ENCODE assay signal across 14 cellular contexts in genomic region chr1:95451054-95451453, GRCh38.
A peak's percentile ranks its signal among the peaks of the same experiment; 100 is the strongest.
DNase-seq lines count a peak whose midpoint lies in the region; ATAC-seq and TF ChIP-seq lines count a peak whose summit lies in the region.
"Had no signal": no experiment of that assay in that cellular context is flagged by ENCODE, and none has a peak within 500 bp of the region (broad histone marks: within the 10 kb centered on the region; RNA-seq: fewer than 3 reads in every experiment).

No MANE protein-coding gene starts in this region.

- H3K27ac Mint-ChIP-seq in type B pancreatic cell = no peak overlapping the region
- H3K27ac Mint-ChIP-seq: CD4-positive, alpha-beta T cell had no signal

- H3K4me3 Mint-ChIP-seq in type B pancreatic cell = no peak overlapping the region
- H3K4me3 Mint-ChIP-seq: CD4-positive, alpha-beta T cell had no signal

- H3K9me3 ChIP-seq in WERI-Rb-1 (ENCODE audit: severe bottlenecking) = no peaks in the 10 kb centered on the region

- H3K9me3 Mint-ChIP-seq in type B pancreatic cell = no peaks in the 10 kb centered on the region

- peak; percentile 37 for ATAC-seq in left lobe of liver
- ATAC-seq in GM18502 (IDR thresholded peaks at IDR 0.05; ENCODE audit: poor library complexity, unreplicated experiment) = no peak

- no peak overlapping the region for H3K4me3 ChIP-seq in WERI-Rb-1 (ENCODE audit: low read depth, low read length)
- H3K4me3 ChIP-seq: esophagus squamous epithelium, smooth muscle cell had no signal

- DNase-seq in ELR (ENCODE audit: low read depth) = peak; percentile 15
- DNase-seq in HuH-7 (ENCODE audit: low spot score) = peak; percentile 15
- DNase-seq in WERI-Rb-1 = no peak
- no peak for DNase-seq in left lobe of liver (ENCODE audit: low spot score)
- no peak for DNase-seq in germinal center (ENCODE audit: low spot score)
- no peak for DNase-seq in type B pancreatic cell (ENCODE audit: extremely low spot score, unreplicated experiment)
- DNase-seq: activated CD4-positive, alpha-beta T cell treated with anti-CD3 and anti-CD28 coated beads, Interleukin-2, amount 50 U/mL, for 4 hours; CD4-positive, alpha-beta T cell; esophagus squamous epithelium; hippocampal formation; occipital lobe; T-helper 2 cell had no signal

- H3K27me3 Mint-ChIP-seq in type B pancreatic cell = no peaks in the 10 kb centered on the region
- H3K27me3 Mint-ChIP-seq: CD4-positive, alpha-beta T cell had no signal

- no peak overlapping the region for H3K27ac ChIP-seq in WERI-Rb-1
- H3K27ac ChIP-seq: esophagus squamous epithelium had no signal

- H3K36me3 Mint-ChIP-seq in type B pancreatic cell = no peaks in the 10 kb centered on the region

- H3K27me3 ChIP-seq in WERI-Rb-1 (ENCODE audit: insufficient read depth, low read depth, severe bottlenecking) = no peaks in the 10 kb centered on the region
- H3K27me3 ChIP-seq: esophagus squamous epithelium had no signal

- H3K4me1 Mint-ChIP-seq in type B pancreatic cell (ENCODE audit: unreplicated experiment) = no peaks in the 10 kb centered on the region

- H3K36me3 ChIP-seq in WERI-Rb-1 = no peaks in the 10 kb centered on the region
- H3K36me3 ChIP-seq: esophagus squamous epithelium had no signal

- TF ChIP-seq CTCF in WERI-Rb-1 (IDR thresholded peaks at IDR 0.05; ENCODE audit: low read depth, low read length) (peak; percentile 24; the same call in 1 of the 2 replicates), type B pancreatic cell (conservative IDR thresholded peaks at IDR 0.05) (no peak)

Comparison
In these comparisons a context has a peak if more than half of its experiments do, and no peak if none do; other contexts are left out.
1. DNase-seq: peak in ELR (single experiment) and HuH-7 (single experiment); none in WERI-Rb-1 (single experiment), left lobe of liver (single experiment), germinal center (single experiment) and type B pancreatic cell (single experiment).